8 cellular contexts compared by ENCODE assay signal in the genomic region with DNA sequence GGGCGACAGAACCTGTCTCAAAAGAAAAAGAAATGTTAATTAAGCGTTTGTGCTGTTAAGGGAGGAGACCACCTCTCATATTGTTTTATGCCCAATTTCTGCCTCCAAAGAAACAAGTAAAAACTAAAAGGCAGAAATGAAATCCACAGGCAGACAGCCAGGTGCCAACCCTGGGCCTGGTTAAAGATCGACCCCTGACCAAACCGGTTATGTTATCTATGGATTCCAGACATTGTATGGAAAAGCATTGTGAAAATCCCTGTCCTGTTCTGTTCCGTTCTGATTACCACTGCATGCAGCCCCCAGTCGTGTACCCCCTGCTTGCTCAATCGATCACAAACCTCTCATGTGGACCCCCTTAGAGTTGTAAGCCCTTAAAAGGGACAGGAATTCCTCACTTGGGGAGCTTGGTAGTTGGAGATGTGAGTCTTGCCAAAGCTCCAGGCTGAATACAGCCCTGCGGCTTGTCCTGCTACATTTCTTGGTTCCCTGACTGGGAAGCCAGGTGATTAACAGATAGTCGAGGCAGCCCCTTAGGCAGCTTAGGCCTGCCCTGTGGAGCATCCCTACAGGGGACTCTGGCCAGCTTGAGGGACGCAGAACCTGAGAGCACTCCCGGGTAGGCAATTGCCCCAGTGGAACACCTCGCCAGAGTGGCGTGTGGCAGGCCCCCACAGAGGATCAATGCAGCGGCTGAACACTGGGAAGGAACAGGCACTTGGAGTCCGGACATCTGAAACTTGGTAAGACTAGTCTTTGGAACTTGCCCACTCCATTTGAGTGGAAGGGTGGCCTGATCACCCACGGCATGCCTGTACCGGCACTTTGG. TPM values are rescaled to one million over a fixed set of nuclear protein-coding genes. Genes with fewer than 3 reads are reported as not detected.
DNase-seq lines count a peak whose midpoint lies in the region; ATAC-seq, FAIRE-seq and TF ChIP-seq lines count a peak whose summit lies in the region.

No MANE protein-coding gene starts in this region.

- peak overlapping the region; percentile 73 for H3K4me3 ChIP-seq in cardiac muscle cell
- H3K4me3 ChIP-seq in GM12878, result peak overlapping the region; percentile 93
- H3K4me3 ChIP-seq in upper lobe of right lung, result peak overlapping the region; percentile 85

- TF ChIP-seq POLR2A in GM12878 (IDR thresholded peaks at IDR 0.05; ENCODE audit: low read depth, low read length), result no peak

- 91% methylated on average over 17 of the region's 17 CpGs for WGBS in GM12878 (ENCODE audit: insufficient coverage, insufficient replicate concordance, low lambda C conversion rate, missing lambda C conversion rate)

- RAD21 ChIA-PET in GM12878 (lab: Charles Lee; ENCODE audit: unreplicated experiment), result no interaction called here

- no peak for TF ChIP-seq RAD21 in GM12878 (IDR thresholded peaks at IDR 0.05; ENCODE audit: insufficient read depth, low read depth, low read length)

- TF ChIP-seq EP300 in GM12878 (IDR thresholded peaks at IDR 0.05; ENCODE audit: borderline replicate concordance in 1 of 2, control insufficient read depth in 1 of 2, low read depth in 2 of 2, low read length in 2 of 2), result no peak

- H3K9me3 Mint-ChIP-seq in mesothelial cell of epicardium, result no peaks in the 10 kb centered on the region

- H3K27ac Mint-ChIP-seq in mesothelial cell of epicardium, result peak overlapping the region; percentile 92

- in situ Hi-C loops in GM12878 (cut with MboI), result loop anchor here (25.0 kb wide), 1 partner anchor 1678 kb away; the partner anchor contains the start of gene ZNF444

- SMC1A ChIA-PET in GM12878 (lab: Charles Lee; ENCODE audit: uncharacterized antibody, unreplicated experiment), result no interaction called here

- H3K27me3 ChIP-seq in cardiac muscle cell, result no peaks in the 10 kb centered on the region
- no peaks in the 10 kb centered on the region for H3K27me3 ChIP-seq in GM12878 (replicated peaks in 1 of 2; ENCODE audit: control insufficient read depth in 2 of 2, insufficient read depth in 2 of 2, low read length in 1 of 2)
- no peaks in the 10 kb centered on the region for H3K27me3 ChIP-seq in upper lobe of right lung

- ATAC-seq in GM12878 (no peak), upper lobe of right lung (no peak), HG02970 (IDR thresholded peaks at IDR 0.05; ENCODE audit: low FRiP score, unreplicated experiment) (no peak)

- no peak for FAIRE-seq in GM12878 (lab: Jason Lieb, UNC)

- POLR2A ChIA-PET in GM12878 (lab: Charles Lee), result interaction anchor here (0.6 to 1.0 kb wide), 3 partner anchors 15 to 28 kb away, joined by 3 read pairs; no protein-coding TSS in a partner anchor

- H3K9me3 ChIP-seq in cardiac muscle cell (ENCODE audit: low read depth) (no peaks in the 10 kb centered on the region), GM12878 (replicated peaks; ENCODE audit: control insufficient read depth, insufficient read depth, low read length) (no peaks in the 10 kb centered on the region), upper lobe of right lung (no peaks in the 10 kb centered on the region)

- H3K27ac ChIP-seq in cardiac muscle cell (peak overlapping the region; percentile 87), GM12878 (ENCODE audit: control insufficient read depth, insufficient read depth) (peak overlapping the region; percentile 82; the same call in 1 of the 2 replicates), upper lobe of right lung (peak overlapping the region; percentile 88)

- H3K79me2 ChIP-seq in GM12878 (ENCODE audit: control insufficient read depth, insufficient read depth, low read length), result peaks cover 27% of the 10 kb centered on the region

- TF ChIP-seq CTCF in cardiac muscle cell (IDR thresholded peaks at IDR 0.05; ENCODE audit: low read depth, low read length) (no peak), GM12878 (IDR thresholded peaks at IDR 0.05 in 2 of 3, conservative IDR thresholded peaks at IDR 0.05 in 1 of 3; ENCODE audit: control insufficient read depth in 2 of 3, extremely low read depth in 1 of 3, insufficient read depth in 1 of 3, low read depth in 3 of 3, low read length in 3 of 3) (no peak), mesothelial cell of epicardium (IDR thresholded peaks at IDR 0.05; ENCODE audit: unreplicated experiment) (no peak), upper lobe of right lung (IDR thresholded peaks at IDR 0.05) (no peak)

- intact Hi-C loops in cardiac septum (cut with DNase I) (loop anchor here (2.0 kb wide), 1 partner anchor 69 kb away; the partner anchor contains the start of gene ZNF776), GM12878 (cut with micrococcal nuclease; ENCODE audit: unreplicated experiment) (no loop called here), upper lobe of right lung (cut with DNase I) (no loop called here)

- no peaks in the 10 kb centered on the region for H4K20me1 ChIP-seq in GM12878 (ENCODE audit: control insufficient read depth, insufficient read depth)

- H3K4me1 ChIP-seq in cardiac muscle cell (ENCODE audit: low read depth) (peaks cover 3% of the 10 kb centered on the region), GM12878 (ENCODE audit: control insufficient read depth, insufficient read depth, low read length) (peaks cover 8% of the 10 kb centered on the region), upper lobe of right lung (peaks cover 18% of the 10 kb centered on the region)

- H3K4me2 ChIP-seq in GM12878 (ENCODE audit: control insufficient read depth, insufficient read depth), result peak overlapping the region; percentile 98

- H3K9ac ChIP-seq in GM12878 (ENCODE audit: control insufficient read depth, insufficient read depth, low read length), result no peak overlapping the region; the same call in 1 of the 2 replicates

- H3K4me1 Mint-ChIP-seq in mesothelial cell of epicardium, result peaks cover 59% of the 10 kb centered on the region

- H3K36me3 ChIP-seq in cardiac muscle cell, result no peaks in the 10 kb centered on the region
- H3K36me3 ChIP-seq in GM12878 (ENCODE audit: control insufficient read depth in 2 of 2, insufficient read depth in 2 of 2, low read length in 1 of 2), result 0 out of 4 replicates have a peak, but pooled peaks cover 0 to under 1% of the 10 kb centered on the region in 2 experiments
- peaks cover 2% of the 10 kb centered on the region for H3K36me3 ChIP-seq in upper lobe of right lung

- H3K27me3 Mint-ChIP-seq in mesothelial cell of epicardium (ENCODE audit: low read depth), result no peaks in the 10 kb centered on the region

- CTCF ChIA-PET in GM12878 (lab: Yijun Ruan, JAX), result interaction anchor here (0.9 kb wide), 1 partner anchor 13 kb away, joined by 3 read pairs; no protein-coding TSS in a partner anchor

- peaks cover 7% of the 10 kb centered on the region for H3K36me3 Mint-ChIP-seq in mesothelial cell of epicardium

- BruUV-seq in GM12878 (replicated peaks; lab: Mats Ljungman, UMichigan), result no TSS peak

- H2AFZ ChIP-seq in GM12878 (ENCODE audit: control insufficient read depth, low read depth, low read length), result peak overlapping the region; percentile 88

- DNase-seq in cardiac muscle cell (ENCODE audit: low read depth in 1 of 2, low spot score in 1 of 2) (no peak), cardiac septum (ENCODE audit: low spot score) (no peak), GM12878 (ENCODE audit: low read depth, low spot score) (no peak), mesothelial cell of epicardium (ENCODE audit: low spot score in 2 of 2, unreplicated experiment in 2 of 2) (no peak), upper lobe of right lung (no peak), mucosa of gallbladder (ENCODE audit: low spot score) (no peak)
- DNase-seq in stimulated activated naive CD4-positive, alpha-beta T cell treated with Interleukin-2 at 50 U/mL for 16 hours (lab: John Stamatoyannopoulos, UW), result no peak

- H3K4me3 Mint-ChIP-seq in mesothelial cell of epicardium, result peak overlapping the region; percentile 95

RNA-seq across cellular contexts. Expression of gene ZNF552, which starts 0.7 kb away (rescaled TPM):
- 3.8 and 6.6 TPM in 2 replicates for total RNA-seq in cardiac muscle cell
- 10.5 and 13.4 TPM in 2 replicates for polyA plus RNA-seq in cardiac muscle cell
- total RNA-seq in cardiac septum, result 3.0 TPM
- 43.5 and 52.8 TPM in 2 replicates for total RNA-seq in GM12878 (2013; cell fraction: nucleolus; rRNA removed)
- total RNA-seq in GM12878 (2014; rRNA removed), result 9.9 and 12.4 TPM in 2 replicates
- 13.3 and 14.8 TPM in 2 replicates for total RNA-seq in GM12878 (2014; rRNA removed; fragmentation: Illumina TruSeq; extraction: Trizol)
- total RNA-seq in GM12878 (2021), result 6.3 and 7.7 TPM in 2 replicates
- 6.4 TPM for polyA plus RNA-seq in GM12878 (2011; ENCODE audit: low read depth)
- polyA plus RNA-seq in GM12878 (2011; rRNA removed), result 8.8 and 9.9 TPM in 2 replicates
- polyA plus RNA-seq in GM12878 (2011; cell fraction: cytosol; rRNA removed), result 6.9 and 9.1 TPM in 2 replicates
- polyA plus RNA-seq in GM12878 (2011; cell fraction: nucleus; rRNA removed), result 10.2 and 13.3 TPM in 2 replicates
- 7.5 and 7.7 TPM in 2 replicates for polyA plus RNA-seq in GM12878 (2012)
- 10.8 and 10.9 TPM in 2 replicates for polyA plus RNA-seq in GM12878 (2014; fragmentation: Illumina TruSeq; extraction: Trizol)
- polyA plus RNA-seq in GM12878 (2014; fragmentation: Nextera tagmentation; extraction: Ambion mirVana), result 1 to 10 TPM; 3.6 to 5.4 TPM
- 7.1 and 7.5 TPM in 2 replicates for polyA plus RNA-seq in GM12878 (2014; rRNA removed)
- polyA plus RNA-seq in GM12878 (2016; fragmentation: Nextera tagmentation; extraction: Ambion mirVana), result 1 to 10 TPM; 6.0 to 8.2 TPM
- polyA minus RNA-seq in GM12878 (2011; rRNA and poly(A)+ RNA removed), result 18.8 and 24.6 TPM in 2 replicates
- 4.9 and 6.5 TPM in 2 replicates for polyA minus RNA-seq in GM12878 (2011; cell fraction: cytosol; rRNA and poly(A)+ RNA removed)
- polyA minus RNA-seq in GM12878 (2011; cell fraction: nucleus; rRNA and poly(A)+ RNA removed), result 12.8 and 27.7 TPM in 2 replicates
- total RNA-seq in mesothelial cell of epicardium, result 15.5 to 19.2 TPM (median 16.8 TPM) in 3 replicates
- total RNA-seq in upper lobe of right lung, result 10.9 TPM
- 47.0 TPM for total RNA-seq in mucosa of gallbladder

RNA-seq across cellular contexts. Expression of gene ZNF587B, which starts 14.6 kb away (rescaled TPM):
- total RNA-seq in cardiac muscle cell (8.5 and 12.9 TPM in 2 replicates), cardiac septum (7.6 TPM), GM12878 (2014; rRNA removed) (25.6 and 26.0 TPM in 2 replicates), GM12878 (2014; rRNA removed; fragmentation: Illumina TruSeq; extraction: Trizol) (33.3 and 33.9 TPM in 2 replicates), GM12878 (2021) (22.5 and 24.7 TPM in 2 replicates), mesothelial cell of epicardium (28.2 to 32.0 TPM (median 29.8 TPM) in 3 replicates), upper lobe of right lung (12.2 TPM), mucosa of gallbladder (15.9 TPM)
- polyA plus RNA-seq in cardiac muscle cell (2.8 and 3.1 TPM in 2 replicates), GM12878 (2011; rRNA removed) (15.9 and 19.5 TPM in 2 replicates), GM12878 (2014; fragmentation: Illumina TruSeq; extraction: Trizol) (13.1 and 13.3 TPM in 2 replicates), GM12878 (2014; fragmentation: Nextera tagmentation; extraction: Ambion mirVana) (1 to 10 TPM; 4.1 to 5.5 TPM), GM12878 (2014; rRNA removed) (10.7 and 12.7 TPM in 2 replicates), GM12878 (2016; fragmentation: Nextera tagmentation; extraction: Ambion mirVana) (10 to 100 TPM; 14.5 to 17.7 TPM)
- total RNA-seq in GM12878 (2013; cell fraction: nucleolus; rRNA removed), result 93.7 and 97.3 TPM in 2 replicates
- polyA plus RNA-seq in GM12878 (2011; ENCODE audit: low read depth), result 23.9 TPM
- 8.5 and 8.9 TPM in 2 replicates for polyA plus RNA-seq in GM12878 (2011; cell fraction: cytosol; rRNA removed)
- 15.5 and 18.9 TPM in 2 replicates for polyA plus RNA-seq in GM12878 (2011; cell fraction: nucleus; rRNA removed)
- 9.5 and 20.1 TPM in 2 replicates for polyA plus RNA-seq in GM12878 (2012)
- polyA minus RNA-seq in GM12878 (2011; rRNA and poly(A)+ RNA removed), result 31.2 and 38.5 TPM in 2 replicates
- 14.4 and 15.3 TPM in 2 replicates for polyA minus RNA-seq in GM12878 (2011; cell fraction: cytosol; rRNA and poly(A)+ RNA removed)
- 9.1 and 16.3 TPM in 2 replicates for polyA minus RNA-seq in GM12878 (2011; cell fraction: nucleus; rRNA and poly(A)+ RNA removed)

RNA-seq across cellular contexts. Expression of gene ZNF587, which starts 34.2 kb away (rescaled TPM):
- total RNA-seq in cardiac muscle cell, result 14.0 and 17.2 TPM in 2 replicates
- 12.6 and 22.6 TPM in 2 replicates for polyA plus RNA-seq in cardiac muscle cell
- total RNA-seq in cardiac septum, result 23.8 TPM
- total RNA-seq in GM12878 (2013; cell fraction: nucleolus; rRNA removed), result 91.3 and 96.6 TPM in 2 replicates
- 13.1 and 15.2 TPM in 2 replicates for total RNA-seq in GM12878 (2014; rRNA removed)
- 23.4 and 23.8 TPM in 2 replicates for total RNA-seq in GM12878 (2014; rRNA removed; fragmentation: Illumina TruSeq; extraction: Trizol)
- total RNA-seq in GM12878 (2021), result 20.2 and 27.8 TPM in 2 replicates
- polyA plus RNA-seq in GM12878 (2011; ENCODE audit: low read depth), result 10.1 TPM
- polyA plus RNA-seq in GM12878 (2011; rRNA removed), result 20.1 and 22.2 TPM in 2 replicates
- 14.4 and 16.8 TPM in 2 replicates for polyA plus RNA-seq in GM12878 (2011; cell fraction: cytosol; rRNA removed)
- 26.2 and 31.1 TPM in 2 replicates for polyA plus RNA-seq in GM12878 (2011; cell fraction: nucleus; rRNA removed)
- 11.8 and 13.2 TPM in 2 replicates for polyA plus RNA-seq in GM12878 (2012)
- polyA plus RNA-seq in GM12878 (2014; fragmentation: Illumina TruSeq; extraction: Trizol), result 16.4 and 17.7 TPM in 2 replicates
- polyA plus RNA-seq in GM12878 (2014; fragmentation: Nextera tagmentation; extraction: Ambion mirVana), result 1 to 10 TPM; 1.9 to 2.6 TPM
- polyA plus RNA-seq in GM12878 (2014; rRNA removed), result 14.0 and 15.0 TPM in 2 replicates
- polyA plus RNA-seq in GM12878 (2016; fragmentation: Nextera tagmentation; extraction: Ambion mirVana), result 1 to 10 TPM; 6.7 to 8.5 TPM
- polyA minus RNA-seq in GM12878 (2011; rRNA and poly(A)+ RNA removed), result 17.7 and 28.5 TPM in 2 replicates
- polyA minus RNA-seq in GM12878 (2011; cell fraction: cytosol; rRNA and poly(A)+ RNA removed), result 16.3 and 22.0 TPM in 2 replicates
- 10.5 and 13.7 TPM in 2 replicates for polyA minus RNA-seq in GM12878 (2011; cell fraction: nucleus; rRNA and poly(A)+ RNA removed)
- total RNA-seq in mesothelial cell of epicardium, result 72.9 to 77.4 TPM (median 75.9 TPM) in 3 replicates
- total RNA-seq in upper lobe of right lung, result 27.3 TPM
- total RNA-seq in mucosa of gallbladder, result 60.0 TPM

RNA-seq across cellular contexts. Expression of gene ZNF586, which starts 46.0 kb away (rescaled TPM):
- total RNA-seq in cardiac muscle cell, result 15.0 and 17.1 TPM in 2 replicates
- 8.4 and 10.0 TPM in 2 replicates for polyA plus RNA-seq in cardiac muscle cell
- 16.8 TPM for total RNA-seq in cardiac septum
- 96.7 and 98.5 TPM in 2 replicates for total RNA-seq in GM12878 (2013; cell fraction: nucleolus; rRNA removed)
- 20.6 and 24.2 TPM in 2 replicates for total RNA-seq in GM12878 (2014; rRNA removed)
- 22.6 and 24.2 TPM in 2 replicates for total RNA-seq in GM12878 (2014; rRNA removed; fragmentation: Illumina TruSeq; extraction: Trizol)
- 16.5 and 19.7 TPM in 2 replicates for total RNA-seq in GM12878 (2021)
- 13.3 TPM for polyA plus RNA-seq in GM12878 (2011; ENCODE audit: low read depth)
- 18.4 and 25.4 TPM in 2 replicates for polyA plus RNA-seq in GM12878 (2011; rRNA removed)
- 12.3 and 16.2 TPM in 2 replicates for polyA plus RNA-seq in GM12878 (2011; cell fraction: cytosol; rRNA removed)
- 15.6 and 15.7 TPM in 2 replicates for polyA plus RNA-seq in GM12878 (2011; cell fraction: nucleus; rRNA removed)
- polyA plus RNA-seq in GM12878 (2012), result 14.5 and 16.1 TPM in 2 replicates
- polyA plus RNA-seq in GM12878 (2014; fragmentation: Illumina TruSeq; extraction: Trizol), result 16.3 and 18.7 TPM in 2 replicates
- 1 to 10 TPM; 3.9 to 5.7 TPM for polyA plus RNA-seq in GM12878 (2014; fragmentation: Nextera tagmentation; extraction: Ambion mirVana)
- polyA plus RNA-seq in GM12878 (2014; rRNA removed), result 13.2 and 13.8 TPM in 2 replicates
- polyA plus RNA-seq in GM12878 (2016; fragmentation: Nextera tagmentation; extraction: Ambion mirVana), result 10 to 100 TPM; 13.6 to 13.8 TPM
- 26.3 and 27.6 TPM in 2 replicates for polyA minus RNA-seq in GM12878 (2011; rRNA and poly(A)+ RNA removed)
- 13.1 and 14.5 TPM in 2 replicates for polyA minus RNA-seq in GM12878 (2011; cell fraction: cytosol; rRNA and poly(A)+ RNA removed)
- 17.0 and 25.0 TPM in 2 replicates for polyA minus RNA-seq in GM12878 (2011; cell fraction: nucleus; rRNA and poly(A)+ RNA removed)
- total RNA-seq in mesothelial cell of epicardium, result 29.7 to 33.7 TPM (median 31.3 TPM) in 3 replicates
- 18.5 TPM for total RNA-seq in upper lobe of right lung
- 20.2 TPM for total RNA-seq in mucosa of gallbladder
